Comparison of ENCODE assay signal across 1 cellular context in the genomic region with DNA sequence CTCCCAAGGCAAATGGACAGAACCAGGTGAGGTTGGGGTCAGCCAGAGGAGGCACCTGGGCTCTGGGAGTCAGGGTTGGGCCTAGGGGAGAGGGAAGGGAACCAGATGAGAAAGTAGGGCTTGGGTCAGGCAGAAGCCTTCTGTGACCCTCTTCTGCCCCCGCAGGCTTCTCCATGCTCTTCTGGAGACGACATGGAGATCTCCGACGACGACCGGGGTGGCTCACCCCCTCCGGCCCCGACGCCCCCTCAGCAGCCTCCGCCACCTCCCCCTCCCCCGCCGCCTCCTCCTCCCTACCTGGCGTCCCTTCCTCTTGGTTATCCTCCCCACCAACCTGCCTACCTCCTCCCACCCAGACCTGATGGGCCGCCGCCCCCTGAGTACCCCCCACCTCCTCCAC.
TF ChIP-seq lines count a peak whose summit lies in the region.

No MANE protein-coding gene starts in this region.

TF ChIP-seq in WTC11, 78 proteins besides CTCF, POLR2A, EP300 and RAD21 (continued from another document):
- no peak for TF ChIP-seq SP1 (CRISPR knock-in tag; conservative IDR thresholded peaks at IDR 0.05)
- no peak for TF ChIP-seq ZBTB21 (CRISPR knock-in tag; IDR thresholded peaks at IDR 0.05; ENCODE audit: borderline replicate concordance)
- no peak for TF ChIP-seq ETV6 (CRISPR knock-in tag; IDR thresholded peaks at IDR 0.05)
- TF ChIP-seq, protein P1, sequence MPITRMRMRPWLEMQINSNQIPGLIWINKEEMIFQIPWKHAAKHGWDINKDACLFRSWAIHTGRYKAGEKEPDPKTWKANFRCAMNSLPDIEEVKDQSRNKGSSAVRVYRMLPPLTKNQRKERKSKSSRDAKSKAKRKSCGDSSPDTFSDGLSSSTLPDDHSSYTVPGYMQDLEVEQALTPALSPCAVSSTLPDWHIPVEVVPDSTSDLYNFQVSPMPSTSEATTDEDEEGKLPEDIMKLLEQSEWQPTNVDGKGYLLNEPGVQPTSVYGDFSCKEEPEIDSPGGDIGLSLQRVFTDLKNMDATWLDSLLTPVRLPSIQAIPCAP (CRISPR knock-in tag; IDR thresholded peaks at IDR 0.05) = no peak
- no peak for TF ChIP-seq STAT6 (CRISPR knock-in tag; conservative IDR thresholded peaks at IDR 0.05; ENCODE audit: low read depth)
- TF ChIP-seq ZNF138 (CRISPR knock-in tag; conservative IDR thresholded peaks at IDR 0.05) = no peak
- TF ChIP-seq, protein P2, sequence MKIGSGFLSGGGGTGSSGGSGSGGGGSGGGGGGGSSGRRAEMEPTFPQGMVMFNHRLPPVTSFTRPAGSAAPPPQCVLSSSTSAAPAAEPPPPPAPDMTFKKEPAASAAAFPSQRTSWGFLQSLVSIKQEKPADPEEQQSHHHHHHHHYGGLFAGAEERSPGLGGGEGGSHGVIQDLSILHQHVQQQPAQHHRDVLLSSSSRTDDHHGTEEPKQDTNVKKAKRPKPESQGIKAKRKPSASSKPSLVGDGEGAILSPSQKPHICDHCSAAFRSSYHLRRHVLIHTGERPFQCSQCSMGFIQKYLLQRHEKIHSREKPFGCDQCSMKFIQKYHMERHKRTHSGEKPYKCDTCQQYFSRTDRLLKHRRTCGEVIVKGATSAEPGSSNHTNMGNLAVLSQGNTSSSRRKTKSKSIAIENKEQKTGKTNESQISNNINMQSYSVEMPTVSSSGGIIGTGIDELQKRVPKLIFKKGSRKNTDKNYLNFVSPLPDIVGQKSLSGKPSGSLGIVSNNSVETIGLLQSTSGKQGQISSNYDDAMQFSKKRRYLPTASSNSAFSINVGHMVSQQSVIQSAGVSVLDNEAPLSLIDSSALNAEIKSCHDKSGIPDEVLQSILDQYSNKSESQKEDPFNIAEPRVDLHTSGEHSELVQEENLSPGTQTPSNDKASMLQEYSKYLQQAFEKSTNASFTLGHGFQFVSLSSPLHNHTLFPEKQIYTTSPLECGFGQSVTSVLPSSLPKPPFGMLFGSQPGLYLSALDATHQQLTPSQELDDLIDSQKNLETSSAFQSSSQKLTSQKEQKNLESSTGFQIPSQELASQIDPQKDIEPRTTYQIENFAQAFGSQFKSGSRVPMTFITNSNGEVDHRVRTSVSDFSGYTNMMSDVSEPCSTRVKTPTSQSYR (CRISPR knock-in tag; IDR thresholded peaks at IDR 0.05) = no peak
- no peak for TF ChIP-seq FOXK1 (CRISPR knock-in tag; IDR thresholded peaks at IDR 0.05)
- no peak for TF ChIP-seq ARID4B (CRISPR knock-in tag; IDR thresholded peaks at IDR 0.05; ENCODE audit: borderline replicate concordance)
